In the genomic region with DNA sequence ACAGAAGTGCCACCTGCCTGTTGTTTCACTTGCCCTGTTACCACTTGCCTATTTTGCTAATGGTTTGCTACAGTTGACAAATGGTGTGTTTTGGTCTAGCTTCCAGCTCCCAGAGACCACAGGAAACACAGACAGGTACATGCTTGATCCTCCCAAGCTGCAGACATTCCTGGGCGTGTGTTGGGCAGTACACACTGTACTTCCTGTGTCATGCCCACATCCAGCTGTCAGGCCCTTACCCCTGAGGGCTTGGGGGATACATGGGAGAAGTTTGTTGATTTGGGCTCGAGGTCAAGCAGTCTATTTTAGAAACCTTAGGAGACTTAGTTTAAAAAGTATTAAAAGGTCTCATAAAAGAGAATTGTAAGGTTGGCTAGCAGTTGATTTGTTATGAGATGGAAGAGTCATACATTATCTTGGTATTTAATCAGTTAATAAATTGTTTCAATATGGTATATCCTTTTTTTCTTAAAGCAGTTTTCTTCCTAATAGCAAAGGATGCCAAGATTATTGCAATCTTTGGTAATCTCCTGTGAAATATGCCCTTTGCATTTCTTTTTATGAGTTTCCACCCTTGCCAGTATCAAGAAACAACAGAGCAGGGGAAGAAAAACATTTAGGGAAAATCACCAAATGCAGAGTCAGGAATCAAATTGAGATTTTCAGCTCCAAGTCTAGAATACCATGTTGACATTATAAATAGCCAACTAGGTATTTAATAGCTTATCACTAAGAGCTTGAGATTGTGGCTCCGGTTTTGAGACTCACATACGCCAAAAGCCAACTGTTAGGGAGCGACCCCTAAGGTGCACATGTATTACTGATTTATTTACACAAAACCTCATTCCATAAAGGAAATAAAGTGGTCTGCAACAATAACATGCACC, we compare ENCODE assay signal across 12 cellular contexts. TPM values are rescaled to one million over a fixed set of nuclear protein-coding genes. Genes with fewer than 3 reads are reported as not detected.
DNase-seq lines count a peak whose midpoint lies in the region; ATAC-seq and TF ChIP-seq lines count a peak whose summit lies in the region.
"Had no signal": no experiment of that assay in that cellular context is flagged by ENCODE, and none has a peak within 500 bp of the region (broad histone marks: within the 10 kb centered on the region; RNA-seq: fewer than 3 reads in every experiment).

No MANE protein-coding gene starts in this region.

- H3K27me3 Mint-ChIP-seq in HFFc6 (ENCODE audit: insufficient read depth), result no peaks in the 10 kb centered on the region

- peak overlapping the region; percentile 47 for H3K4me2 ChIP-seq in skeletal muscle satellite cell (ENCODE audit: low read length)

- H3K4me3 Mint-ChIP-seq in HFFc6, result no peak overlapping the region

- TF ChIP-seq POLR2A in adrenal gland (IDR thresholded peaks at IDR 0.05), result no peak

- no peaks in the 10 kb centered on the region for H3K9me3 ChIP-seq in skeletal muscle satellite cell (replicated peaks; ENCODE audit: low read length)
- no peaks in the 10 kb centered on the region for H3K9me3 ChIP-seq in adrenal gland (replicated peaks in 1 of 3)
- H3K9me3 ChIP-seq: Caco-2 had no signal

- peak overlapping the region; percentile 61; the same call in 1 of the 2 replicates for H3K27ac Mint-ChIP-seq in HFFc6

- peak overlapping the region in 1 of 5 donors; percentile 35 for H3K27ac ChIP-seq in adrenal gland

- H3K27me3 ChIP-seq in skeletal muscle satellite cell (ENCODE audit: control insufficient read depth, insufficient read depth, low read length) (no peaks in the 10 kb centered on the region), adrenal gland (no peaks in the 10 kb centered on the region)

- H3K36me3 ChIP-seq in skeletal muscle satellite cell (ENCODE audit: insufficient read depth, low read length) (no peaks in the 10 kb centered on the region), adrenal gland (replicated peaks in 1 of 2) (no peaks in the 10 kb centered on the region)

- ATAC-seq in SK-N-SH treated with all-trans-retinoic acid at 6 μM for 48 hours, result peak; percentile 80
- no peak for ATAC-seq in HG02981 (IDR thresholded peaks at IDR 0.05; ENCODE audit: unreplicated experiment)

- H3K9me3 Mint-ChIP-seq in HFFc6, result no peaks in the 10 kb centered on the region; the same call in 1 of the 2 replicates

- TF ChIP-seq CTCF in HFFc6 (IDR thresholded peaks at IDR 0.05), result no peak
- no peak for TF ChIP-seq CTCF in fibroblast of the aortic adventitia (IDR thresholded peaks at IDR 0.05; ENCODE audit: insufficient read depth, low read length)
- TF ChIP-seq CTCF in adrenal gland (IDR thresholded peaks at IDR 0.05), result no peak

- H3K4me1 ChIP-seq in skeletal muscle satellite cell (ENCODE audit: control insufficient read depth, insufficient read depth, low read length) (peaks cover 40% of the 10 kb centered on the region), adrenal gland (replicated peaks in 1 of 2) (no peaks in the 10 kb centered on the region)
- H3K4me1 ChIP-seq: Caco-2 had no signal

- no peaks in the 10 kb centered on the region for H3K36me3 Mint-ChIP-seq in HFFc6 (ENCODE audit: low read depth)

- H3K9ac ChIP-seq in skeletal muscle satellite cell (ENCODE audit: low read depth, low read length), result peak overlapping the region; percentile 17

- intact Hi-C loops in adrenal gland (cut with DNase I), result loop anchor here in 1 of 2 donors (10.0 kb wide), 1 partner anchor 116 kb away; no protein-coding TSS in a partner anchor

- DNase-seq in HFFc6 (peak; percentile 45), fibroblast of the aortic adventitia (ENCODE audit: low read depth) (peak; percentile 85), adrenal gland (no peak)
- DNase-seq in effector CD8-positive, alpha-beta T cell (lab: John Stamatoyannopoulos, UW), result no peak
- DNase-seq: Caco-2, Karpas-422, kidney, nucleus accumbens, substantia nigra had no signal

- no peak overlapping the region for H3K4me3 ChIP-seq in fibroblast of the aortic adventitia (ENCODE audit: low read depth, low read length)
- H3K4me3 ChIP-seq in skeletal muscle satellite cell (ENCODE audit: low read length), result no peak overlapping the region
- no peak overlapping the region for H3K4me3 ChIP-seq in adrenal gland

- no peaks in the 10 kb centered on the region; the same call in 1 of the 2 replicates for H3K4me1 Mint-ChIP-seq in HFFc6 (ENCODE audit: low read depth)

- WGBS in adrenal gland, 4 donors, result 67 to 70% (median 68%) methylated on average over 5 of the region's 5 CpGs

TF ChIP-seq in SK-N-SH treated with all-trans-retinoic acid at 6 μM for 48 hours, 23 proteins besides CTCF, POLR2A, EP300 and RAD21:
- peak; percentile 59 for TF ChIP-seq ISL1 (CRISPR knock-in tag; IDR thresholded peaks at IDR 0.05)
- TF ChIP-seq, protein P1, sequence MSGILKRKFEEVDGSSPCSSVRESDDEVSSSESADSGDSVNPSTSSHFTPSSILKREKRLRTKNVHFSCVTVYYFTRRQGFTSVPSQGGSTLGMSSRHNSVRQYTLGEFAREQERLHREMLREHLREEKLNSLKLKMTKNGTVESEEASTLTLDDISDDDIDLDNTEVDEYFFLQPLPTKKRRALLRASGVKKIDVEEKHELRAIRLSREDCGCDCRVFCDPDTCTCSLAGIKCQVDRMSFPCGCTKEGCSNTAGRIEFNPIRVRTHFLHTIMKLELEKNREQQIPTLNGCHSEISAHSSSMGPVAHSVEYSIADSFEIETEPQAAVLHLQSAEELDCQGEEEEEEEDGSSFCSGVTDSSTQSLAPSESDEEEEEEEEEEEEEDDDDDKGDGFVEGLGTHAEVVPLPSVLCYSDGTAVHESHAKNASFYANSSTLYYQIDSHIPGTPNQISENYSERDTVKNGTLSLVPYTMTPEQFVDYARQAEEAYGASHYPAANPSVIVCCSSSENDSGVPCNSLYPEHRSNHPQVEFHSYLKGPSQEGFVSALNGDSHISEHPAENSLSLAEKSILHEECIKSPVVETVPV (CRISPR knock-in tag; IDR thresholded peaks at IDR 0.05), result no peak

RNA-seq across cellular contexts. Expression of a gene that starts 52.3 kb away (rescaled TPM):
- total RNA-seq in HFFc6 (2021; fragmentation: NEBNext Ultra II Directional; extraction: Animal tissue kit (Norgen Biotek cat#: 25700)), result not detected
- total RNA-seq in fibroblast of the aortic adventitia (ENCODE audit: low replicate concordance) (0.09 and 0.16 TPM in 2 replicates), adrenal gland (1 to 10 TPM in 7 of 8 donors, under 1 TPM in 1; 0.79 to 3.6 (median 2.2) TPM)
- total RNA-seq in skeletal muscle satellite cell (2012; rRNA removed), result not detected in 2 replicates
- polyA plus RNA-seq in adrenal gland, result 1 to 10 TPM in 2 of 3 donors, under 1 TPM in 1; 0.37 to 1.3 (median 1.1) TPM
- total RNA-seq: Caco-2 had no signal

Comparison
In these comparisons a context has a peak if more than half of its experiments do, and no peak if none do; other contexts are left out.
1. DNase-seq: peak in HFFc6 (single experiment) and fibroblast of the aortic adventitia (single experiment); none in adrenal gland (0 of 7) and effector CD8-positive, alpha-beta T cell (single experiment).